In genomic region chr17:69871318-69871717, GRCh38 we compare ENCODE assay signal across 15 cellular contexts.
"Had no signal": no experiment of that assay in that cellular context is flagged by ENCODE, and none has a peak within 500 bp of the region (broad histone marks: within the 10 kb centered on the region; RNA-seq: fewer than 3 reads in every experiment).

No MANE protein-coding gene starts in this region.

- H3K9me3 Mint-ChIP-seq: activated CD8-positive, alpha-beta T cell treated with anti-CD3 and anti-CD28 coated beads for 36 hours had no signal

- H3K9me3 ChIP-seq: colonic mucosa, ovary had no signal

- H3K4me3 Mint-ChIP-seq: activated CD8-positive, alpha-beta T cell treated with anti-CD3 and anti-CD28 coated beads for 36 hours; activated naive CD4-positive, alpha-beta T cell treated with anti-CD3 and anti-CD28 coated beads, Interleukin-2, amount 50 U/mL, for 24 hours; activated T-cell treated with anti-CD3 and anti-CD28 coated beads, Interleukin-2, amount 50 U/mL, for 4 hours; mesothelial cell of epicardium; nephron progenitor cell; stimulated activated memory B cell treated with anti-CD40 and anti-IgM and Interleukin-4, amounts not matched to agents 10 μg/mL and 1 μg/mL and 100 μg/mL, for 72 hours; T-helper 17 cell had no signal

- FAIRE-seq: frontal cortex had no signal

- H3K4me3 ChIP-seq: colonic mucosa, ovary had no signal

- H3K36me3 ChIP-seq: colonic mucosa, ovary had no signal

- H3K27me3 Mint-ChIP-seq: activated CD8-positive, alpha-beta T cell treated with anti-CD3 and anti-CD28 coated beads for 36 hours; stimulated activated memory B cell treated with anti-CD40 and anti-IgM and Interleukin-4, amounts not matched to agents 10 μg/mL and 1 μg/mL and 100 μg/mL, for 72 hours had no signal

- H3K27ac ChIP-seq: colonic mucosa, ovary had no signal

- DNase-seq: activated CD4-positive, alpha-beta T cell treated with anti-CD3 and anti-CD28 coated beads for 4 hours; activated CD8-positive, alpha-beta T cell treated with anti-CD3 and anti-CD28 coated beads for 36 hours; activated effector memory CD4-positive, alpha-beta T cell treated with anti-CD3 and anti-CD28 coated beads, Interleukin-2, amount 50 U/mL, for 16 hours; activated T-cell treated with anti-CD3 and anti-CD28 coated beads, Interleukin-2, amount 50 U/mL, for 4 hours; central memory CD4-positive, alpha-beta T cell; colonic mucosa; head of caudate nucleus; nephron progenitor cell; ovary; stimulated activated CD4-positive, alpha-beta T cell treated with anti-CD3 and anti-CD28 coated beads, Interleukin-2, amount 100 ng/mL, for 48 hours; T-helper 17 cell had no signal

- H3K27me3 ChIP-seq: colonic mucosa, ovary had no signal

- H3K4me1 ChIP-seq: colonic mucosa had no signal

- ATAC-seq: activated CD8-positive, alpha-beta T cell treated with anti-CD3 and anti-CD28 coated beads for 36 hours; activated T-cell treated with anti-CD3 and anti-CD28 coated beads, Interleukin-2, amount 50 U/mL, for 4 hours; stimulated activated memory B cell treated with anti-CD40 and anti-IgM and Interleukin-4, amounts not matched to agents 10 μg/mL and 1 μg/mL and 100 μg/mL, for 72 hours; T-helper 17 cell had no signal

- H3K27ac Mint-ChIP-seq: activated CD8-positive, alpha-beta T cell treated with anti-CD3 and anti-CD28 coated beads for 36 hours; activated naive CD4-positive, alpha-beta T cell treated with anti-CD3 and anti-CD28 coated beads, Interleukin-2, amount 50 U/mL, for 24 hours; nephron progenitor cell; stimulated activated memory B cell treated with anti-CD40 and anti-IgM and Interleukin-4, amounts not matched to agents 10 μg/mL and 1 μg/mL and 100 μg/mL, for 72 hours; T-helper 17 cell had no signal

- H3K4me1 Mint-ChIP-seq: activated naive CD4-positive, alpha-beta T cell treated with anti-CD3 and anti-CD28 coated beads, Interleukin-2, amount 50 U/mL, for 24 hours; T-helper 17 cell had no signal

- H3K36me3 Mint-ChIP-seq: activated naive CD4-positive, alpha-beta T cell treated with anti-CD3 and anti-CD28 coated beads, Interleukin-2, amount 50 U/mL, for 24 hours; mesothelial cell of epicardium; stimulated activated memory B cell treated with anti-CD40 and anti-IgM and Interleukin-4, amounts not matched to agents 10 μg/mL and 1 μg/mL and 100 μg/mL, for 72 hours had no signal
